Comparison of ENCODE assay signal across 39 cellular contexts in genomic region chr15:58321034-58321433, GRCh38.
"Had no signal": no experiment of that assay in that cellular context is flagged by ENCODE, and none has a peak within 500 bp of the region (broad histone marks: within the 10 kb centered on the region; RNA-seq: fewer than 3 reads in every experiment).

No MANE protein-coding gene starts in this region.

- H3K36me3 Mint-ChIP-seq: activated naive CD4-positive, alpha-beta T cell treated with anti-CD3 and anti-CD28 coated beads, Interleukin-2, amount 10 ng/mL, durations not matched to agents 7 days and 5 days; activated naive CD4-positive, alpha-beta T cell treated with anti-CD3 and anti-CD28 coated beads, Interleukin-2, amount 50 U/mL, for 72 hours; activated naive CD8-positive, alpha-beta T cell; activated naive CD8-positive, alpha-beta T cell treated with anti-CD3 and anti-CD28 coated beads for 36 hours; brain had no signal

- ATAC-seq: activated naive CD4-positive, alpha-beta T cell treated with anti-CD3 and anti-CD28 coated beads, Interleukin-2, amount 50 U/mL, for 72 hours; activated naive CD8-positive, alpha-beta T cell treated with anti-CD3 and anti-CD28 coated beads, Interleukin-2, amount 50 U/mL, for 24 hours; activated T-cell treated with anti-CD3 and anti-CD28 coated beads, Interleukin-2, amount 50 U/mL, for 4 hours; activated T-cell treated with anti-CD3 and anti-CD28 coated beads, Interleukin-2, amount 50 U/mL, for 72 hours; body of pancreas had no signal

- H3K27ac ChIP-seq: adrenal gland, ascending aorta, body of pancreas, brain microvascular endothelial cell, cardiac muscle cell had no signal

- H3K27ac Mint-ChIP-seq: activated naive CD4-positive, alpha-beta T cell treated with anti-CD3 and anti-CD28 coated beads for 36 hours; activated naive CD4-positive, alpha-beta T cell treated with anti-CD3 and anti-CD28 coated beads, Interleukin-2, amount 10 ng/mL, durations not matched to agents 7 days and 5 days; activated naive CD4-positive, alpha-beta T cell treated with anti-CD3 and anti-CD28 coated beads, Interleukin-2, amount 50 U/mL, for 24 hours; activated naive CD4-positive, alpha-beta T cell treated with anti-CD3 and anti-CD28 coated beads, Interleukin-2, amount 50 U/mL, for 72 hours; activated naive CD8-positive, alpha-beta T cell; activated naive CD8-positive, alpha-beta T cell treated with anti-CD3 and anti-CD28 coated beads for 36 hours; activated naive CD8-positive, alpha-beta T cell treated with anti-CD3 and anti-CD28 coated beads, Interleukin-2, amount 10 ng/mL, durations not matched to agents 7 days and 5 days; activated naive CD8-positive, alpha-beta T cell treated with anti-CD3 and anti-CD28 coated beads, Interleukin-2, amount 50 U/mL, for 24 hours; activated T-cell treated with anti-CD3 and anti-CD28 coated beads, Interleukin-2, amount 50 U/mL, for 24 hours; activated T-cell treated with anti-CD3 and anti-CD28 coated beads, Interleukin-2, amount 50 U/mL, for 72 hours; activated T-helper 1 cell treated with anti-CD3 and anti-CD28 coated beads, Interleukin-12 subunit alpha, Interleukin-12 subunit beta, Interleukin-2, Interleukin-4 antibody, amounts not matched to agents 30 ng/mL and 10 ng/mL and 1 ng/mL, durations not matched to agents 14 hours and 24 hours and 36 hours; activated T-helper 2 cell treated with anti-CD3 and anti-CD28 coated beads, Interferon-gamma antibody, Interleukin-2, Interleukin-4, amounts not matched to agents 10 μg/mL and 5 μg/mL and 100 μg/mL, durations not matched to agents 14 hours and 24 hours and 36 hours; brain had no signal

- H3K27me3 Mint-ChIP-seq: activated naive CD4-positive, alpha-beta T cell treated with anti-CD3 and anti-CD28 coated beads, Interleukin-2, amount 50 U/mL, for 24 hours; activated naive CD8-positive, alpha-beta T cell; activated naive CD8-positive, alpha-beta T cell treated with anti-CD3 and anti-CD28 coated beads for 36 hours; activated naive CD8-positive, alpha-beta T cell treated with anti-CD3 and anti-CD28 coated beads, Interleukin-2, amount 50 U/mL, for 24 hours; activated T-cell treated with anti-CD3 and anti-CD28 coated beads, Interleukin-2, amount 50 U/mL, for 24 hours; central memory CD8-positive, alpha-beta T cell had no signal

- H3K9me3 Mint-ChIP-seq: activated naive CD4-positive, alpha-beta T cell treated with anti-CD3 and anti-CD28 coated beads for 36 hours; activated T-cell treated with anti-CD3 and anti-CD28 coated beads, Interleukin-2, amount 50 U/mL, for 24 hours; central memory CD8-positive, alpha-beta T cell had no signal

- H3K4me1 ChIP-seq: adrenal gland, ascending aorta, body of pancreas, breast epithelium had no signal

- FAIRE-seq: astrocyte, bronchial epithelial cell had no signal

- DNase-seq: activated effector memory CD4-positive, alpha-beta T cell treated with anti-CD3 and anti-CD28 coated beads, Interleukin-2, amount 50 U/mL, for 16 hours; activated effector memory CD4-positive, alpha-beta T cell treated with Interleukin-2 at 50 U/mL for 16 hours; activated gamma-delta T cell; activated gamma-delta T cell treated with Interleukin-2 at 50 U/mL for 16 hours; activated naive CD4-positive, alpha-beta T cell; activated naive CD4-positive, alpha-beta T cell treated with anti-CD3 and anti-CD28 coated beads for 36 hours; activated naive CD4-positive, alpha-beta T cell treated with anti-CD3 and anti-CD28 coated beads, Interleukin-2, amount 10 ng/mL, durations not matched to agents 7 days and 5 days; activated naive CD4-positive, alpha-beta T cell treated with anti-CD3 and anti-CD28 coated beads, Interleukin-2, amount 50 U/mL, for 16 hours; activated naive CD4-positive, alpha-beta T cell treated with Interleukin-2 at 50 U/mL for 16 hours; activated naive CD8-positive, alpha-beta T cell treated with anti-CD3 and anti-CD28 coated beads for 36 hours; activated naive CD8-positive, alpha-beta T cell treated with anti-CD3 and anti-CD28 coated beads, Interleukin-2, amount 10 ng/mL, durations not matched to agents 7 days and 5 days; activated naive CD8-positive, alpha-beta T cell treated with anti-CD3 and anti-CD28 coated beads, Interleukin-2, amount 50 U/mL, for 24 hours; activated T-cell treated with anti-CD3 and anti-CD28 coated beads, Interleukin-2, amount 50 U/mL, for 1 hour; activated T-cell treated with anti-CD3 and anti-CD28 coated beads, Interleukin-2, amount 50 U/mL, for 24 hours; activated T-cell treated with anti-CD3 and anti-CD28 coated beads, Interleukin-2, amount 50 U/mL, for 4 hours; activated T-cell treated with anti-CD3 and anti-CD28 coated beads, Interleukin-2, amount 50 U/mL, for 48 hours; activated T-cell treated with anti-CD3 and anti-CD28 coated beads, Interleukin-2, amount 50 U/mL, for 72 hours; adrenal gland; amniotic stem cell; amygdala; anterior cingulate cortex; aorta; body of pancreas; brain microvascular endothelial cell; caudate nucleus; central memory CD4-positive, alpha-beta T cell; cerebellar nuclear complex had no signal

- H3K36me3 ChIP-seq: adrenal gland, ascending aorta, brain microvascular endothelial cell, breast epithelium, cardiac muscle cell had no signal

- H3K9me3 ChIP-seq: adrenal gland, ascending aorta, body of pancreas, breast epithelium had no signal

- H3K4me1 Mint-ChIP-seq: brain had no signal

- H3K4me3 ChIP-seq: adrenal gland, ascending aorta, body of pancreas, breast epithelium, cardiac muscle cell had no signal

- H3K4me3 Mint-ChIP-seq: activated naive CD4-positive, alpha-beta T cell treated with anti-CD3 and anti-CD28 coated beads for 36 hours; activated naive CD4-positive, alpha-beta T cell treated with anti-CD3 and anti-CD28 coated beads, Interleukin-2, amount 10 ng/mL, durations not matched to agents 7 days and 5 days; activated naive CD4-positive, alpha-beta T cell treated with anti-CD3 and anti-CD28 coated beads, Interleukin-2, amount 50 U/mL, for 24 hours; activated naive CD8-positive, alpha-beta T cell; activated naive CD8-positive, alpha-beta T cell treated with anti-CD3 and anti-CD28 coated beads for 36 hours; activated naive CD8-positive, alpha-beta T cell treated with anti-CD3 and anti-CD28 coated beads, Interleukin-2, amount 10 ng/mL, durations not matched to agents 7 days and 5 days; activated naive CD8-positive, alpha-beta T cell treated with anti-CD3 and anti-CD28 coated beads, Interleukin-2, amount 50 U/mL, for 24 hours; activated T-cell treated with anti-CD3 and anti-CD28 coated beads, Interleukin-2, amount 50 U/mL, for 24 hours; activated T-cell treated with anti-CD3 and anti-CD28 coated beads, Interleukin-2, amount 50 U/mL, for 4 hours; activated T-cell treated with anti-CD3 and anti-CD28 coated beads, Interleukin-2, amount 50 U/mL, for 72 hours; activated T-helper 1 cell treated with anti-CD3 and anti-CD28 coated beads, Interleukin-12 subunit alpha, Interleukin-12 subunit beta, Interleukin-2, Interleukin-4 antibody, amounts not matched to agents 30 ng/mL and 10 ng/mL and 1 ng/mL, durations not matched to agents 14 hours and 24 hours and 36 hours; brain; central memory CD8-positive, alpha-beta T cell had no signal

- H3K27me3 ChIP-seq: adrenal gland, ascending aorta, body of pancreas, brain microvascular endothelial cell, breast epithelium, cardiac muscle cell had no signal
